Comparison of ENCODE assay signal across 8 cellular contexts in genomic region chr15:45162771-45163507, GRCh38. TPM values are rescaled to one million over a fixed set of nuclear protein-coding genes. Genes with fewer than 3 reads are reported as not detected.
A peak's percentile ranks its signal among the peaks of the same experiment; 100 is the strongest.
DNase-seq lines count a peak whose midpoint lies in the region; ATAC-seq and TF ChIP-seq lines count a peak whose summit lies in the region.

No MANE protein-coding gene starts in this region.

- no peak overlapping the region for H3K4me3 Mint-ChIP-seq in activated T-cell treated with anti-CD3 and anti-CD28 coated beads, Interleukin-2, amount 50 U/mL, for 4 hours
- no peak overlapping the region for H3K4me3 Mint-ChIP-seq in nephron

- POLR2A ChIA-PET in PC-3 (lab: Charles Lee; ENCODE audit: unreplicated experiment), result interaction anchor here (0.5 to 0.9 kb wide), 2 partner anchors 12 to 38 kb away, joined by 3 to 8 read pairs; no protein-coding TSS in a partner anchor

- BruUV-seq in PC-3 (replicated peaks; lab: Mats Ljungman, UMichigan), result no TSS peak

- no peaks in the 10 kb centered on the region for H3K79me2 ChIP-seq in PC-3 (ENCODE audit: low read length)

- peaks cover 3% of the 10 kb centered on the region for H3K36me3 Mint-ChIP-seq in activated T-cell treated with anti-CD3 and anti-CD28 coated beads, Interleukin-2, amount 50 U/mL, for 4 hours (ENCODE audit: insufficient read depth)
- no peaks in the 10 kb centered on the region for H3K36me3 Mint-ChIP-seq in nephron (ENCODE audit: low read depth)

- ATAC-seq in PC-3, result peak; percentile 73
- peak in 1 of 2 donors; percentile 31 for ATAC-seq in activated T-cell treated with anti-CD3 and anti-CD28 coated beads, Interleukin-2, amount 50 U/mL, for 4 hours

- no peaks in the 10 kb centered on the region for H4K20me1 ChIP-seq in PC-3 (ENCODE audit: low read length)

- H3K4me2 ChIP-seq in PC-3 (ENCODE audit: low read length), result peak overlapping the region; percentile 60

- DNase-seq in NCI-H1105 treated with DMSO at 0.1 percent for 48 hours (lab: John Stamatoyannopoulos, UW), result peak; percentile 55
- no peak for DNase-seq in NCI-H1105 (lab: John Stamatoyannopoulos, UW)
- DNase-seq in PC-3, result peak; percentile 84
- DNase-seq in activated T-cell treated with anti-CD3 and anti-CD28 coated beads, Interleukin-2, amount 50 U/mL, for 4 hours, result peak; percentile 56
- peak; percentile 70 for DNase-seq in fibroblast of gingiva (ENCODE audit: low read depth)
- peak; percentile 79 for DNase-seq in stomach

- H3K27ac Mint-ChIP-seq in nephron, result peak overlapping the region; percentile 27 to 95 (median 53)

- no peaks in the 10 kb centered on the region for H3K27me3 ChIP-seq in HUES48 (ENCODE audit: control insufficient read depth, insufficient read depth, low read length)
- H3K27me3 ChIP-seq in PC-3 (ENCODE audit: low read length), result no peaks in the 10 kb centered on the region
- H3K27me3 ChIP-seq in stomach, result no peaks in the 10 kb centered on the region

- 8 to 18% (median 11%) methylated on average over 6 to 7 of the region's 7 CpGs for WGBS in stomach, 5 donors

- H3K9me3 Mint-ChIP-seq in activated T-cell treated with anti-CD3 and anti-CD28 coated beads, Interleukin-2, amount 50 U/mL, for 4 hours, result no peaks in the 10 kb centered on the region
- H3K9me3 Mint-ChIP-seq in nephron, result no peaks in the 10 kb centered on the region

- no peaks in the 10 kb centered on the region for H3F3A ChIP-seq in PC-3 (ENCODE audit: low read length, unreplicated experiment)

- no peaks in the 10 kb centered on the region for H3K9me2 ChIP-seq in PC-3 (replicated peaks; ENCODE audit: low read length)

- H3K9me3 ChIP-seq in HUES48 (ENCODE audit: control insufficient read depth, insufficient read depth, low read length) (no peaks in the 10 kb centered on the region), PC-3 (ENCODE audit: low read length) (no peaks in the 10 kb centered on the region), stomach (no peaks in the 10 kb centered on the region)

- H3K36me3 ChIP-seq in HUES48 (ENCODE audit: control insufficient read depth, insufficient read depth, low read length) (no peaks in the 10 kb centered on the region), PC-3 (ENCODE audit: low read depth, low read length) (no peaks in the 10 kb centered on the region), stomach (peaks cover 0 to 18% (median 2%) of the 10 kb centered on the region in 4 donors)

- intact Hi-C loops in PC-3 (cut with micrococcal nuclease) (loop anchor here (1.0 to 10.0 kb wide), 6 partner anchors 35 to 292 kb away; no protein-coding TSS in a partner anchor), stomach (cut with DNase I; ENCODE audit: low total_unique reads) (no loop called here)

- TF ChIP-seq EP300 in stomach (IDR thresholded peaks at IDR 0.05), result no peak

- peak overlapping the region; percentile 67 for H2AFZ ChIP-seq in PC-3 (ENCODE audit: low read length)

- CTCF ChIA-PET in PC-3 (lab: Charles Lee), result interaction anchor here (0.5 to 2.7 kb wide), 20 partner anchors 15 to 434 kb away, joined by 3 to 36 read pairs (median 4); no protein-coding TSS in a partner anchor

- no peak for TF ChIP-seq POLR2A in stomach (IDR thresholded peaks at IDR 0.05)

- H3K4me1 ChIP-seq in HUES48 (ENCODE audit: control insufficient read depth, insufficient read depth, low read length) (peaks cover 15% of the 10 kb centered on the region), PC-3 (ENCODE audit: insufficient read depth, low read length) (peaks cover 29% of the 10 kb centered on the region), stomach (peaks cover 22 to 40% (median 37%) of the 10 kb centered on the region in 4 donors)

- TF ChIP-seq CTCF in PC-3 (conservative IDR thresholded peaks at IDR 0.05; ENCODE audit: low read depth, low read length) (peak; percentile 97), nephron (IDR thresholded peaks at IDR 0.05; ENCODE audit: unreplicated experiment in 3 of 3) (peak; percentile 76 to 83 (median 82)), stomach (IDR thresholded peaks at IDR 0.05) (peak in 5 of 7 experiments; percentile 58 to 88 (median 80))

- H3K27ac ChIP-seq in HUES48 (ENCODE audit: low read depth, low read length), result peak overlapping the region; percentile 8
- H3K27ac ChIP-seq in PC-3 (ENCODE audit: low read length), result peak overlapping the region; percentile 60
- H3K27ac ChIP-seq in stomach, result peak overlapping the region in 4 of 5 donors; percentile 3 to 69 (median 38)

- H3K4me3 ChIP-seq in HUES48 (ENCODE audit: low read depth, low read length), result no peak overlapping the region
- H3K4me3 ChIP-seq in PC-3 (ENCODE audit: low read length), result no peak overlapping the region; the same call in 1 of the 2 replicates
- H3K4me3 ChIP-seq in stomach, result no peak overlapping the region

- no peak overlapping the region for H3K9ac ChIP-seq in HUES48 (ENCODE audit: low read depth, low read length)
- H3K9ac ChIP-seq in PC-3 (ENCODE audit: low read length), result 0 out of 2 replicates have a peak overlapping the region, but pooled peaks have one; percentile 15

- H3K4me1 Mint-ChIP-seq in activated T-cell treated with anti-CD3 and anti-CD28 coated beads, Interleukin-2, amount 50 U/mL, for 4 hours (ENCODE audit: low read depth), result peaks cover 10% of the 10 kb centered on the region
- H3K4me1 Mint-ChIP-seq in nephron, result peaks cover 10% of the 10 kb centered on the region

- no peaks in the 10 kb centered on the region for H3K27me3 Mint-ChIP-seq in activated T-cell treated with anti-CD3 and anti-CD28 coated beads, Interleukin-2, amount 50 U/mL, for 4 hours (ENCODE audit: low read depth)
- H3K27me3 Mint-ChIP-seq in nephron (ENCODE audit: low read depth), result no peaks in the 10 kb centered on the region

RNA-seq across cellular contexts. Expression of gene SHF, which starts 24.8 kb away (rescaled TPM):
- total RNA-seq in PC-3 (2014; rRNA removed) (1.2 and 2.2 TPM in 2 replicates), stomach (10 to 100 TPM in 1 of 5 donors, 1 to 10 TPM in 3, under 1 TPM in 1; 0.43 to 15.9 (median 7.6) TPM)
- 10 to 100 TPM; 17.5 to 30.5 (median 19.2) TPM for total RNA-seq in activated T-cell treated with anti-CD3 and anti-CD28 coated beads, Interleukin-2, amount 50 U/mL, for 4 hours
- polyA plus RNA-seq in stomach, result 1 to 10 TPM; 4.4 to 7.5 (median 4.8) TPM

RNA-seq across cellular contexts. Expression of gene DUOX1, which starts 33.1 kb away (rescaled TPM):
- total RNA-seq in PC-3 (2014; rRNA removed) (0.29 TPM in 1 of 2 replicates, not detected in the other), stomach (100 to 1,000 TPM in 2 of 5 donors, 10 to 100 TPM in 1, 1 to 10 TPM in 1, not detected in 1; 2.9 to 114 (median 87.8) TPM)
- total RNA-seq in activated T-cell treated with anti-CD3 and anti-CD28 coated beads, Interleukin-2, amount 50 U/mL, for 4 hours, result under 1 TPM; 0.13 to 0.42 (median 0.22) TPM
- polyA plus RNA-seq in stomach, result 10 to 100 TPM; 16.3 to 62.6 (median 32.3) TPM

RNA-seq across cellular contexts. Expression of gene DUOXA1, which starts 33.3 kb away (rescaled TPM):
- total RNA-seq in PC-3 (2014; rRNA removed) (1.3 TPM in 1 of 2 replicates, not detected in the other), stomach (10 to 100 TPM in 3 of 5 donors, 1 to 10 TPM in 1, not detected in 1; 2.4 to 29.6 (median 18.8) TPM)
- under 1 TPM; 0.08 to 0.58 (median 0.24) TPM for total RNA-seq in activated T-cell treated with anti-CD3 and anti-CD28 coated beads, Interleukin-2, amount 50 U/mL, for 4 hours
- 10 to 100 TPM; 26.4 to 96.7 (median 27.1) TPM for polyA plus RNA-seq in stomach

RNA-seq across cellular contexts. Expression of gene DUOXA2, which starts 48.8 kb away (rescaled TPM):
- total RNA-seq in PC-3 (2014; rRNA removed) (not detected in 2 replicates), stomach (100 to 1,000 TPM in 1 of 5 donors, 10 to 100 TPM in 2, 1 to 10 TPM in 1, not detected in 1; 1.3 to 119 (median 28.0) TPM)
- not detected for total RNA-seq in activated T-cell treated with anti-CD3 and anti-CD28 coated beads, Interleukin-2, amount 50 U/mL, for 4 hours
- 10 to 100 TPM in 2 of 3 donors, 1 to 10 TPM in 1; 8.9 to 43.3 (median 25.0) TPM for polyA plus RNA-seq in stomach

RNA-seq across cellular contexts. Expression of gene DUOX2, which starts 49.0 kb away (rescaled TPM):
- not detected in 2 replicates for total RNA-seq in PC-3 (2014; rRNA removed)
- total RNA-seq in activated T-cell treated with anti-CD3 and anti-CD28 coated beads, Interleukin-2, amount 50 U/mL, for 4 hours, result under 1 TPM; 0.05 to 0.11 (median 0.10) TPM
- 100 to 1,000 TPM in 2 of 5 donors, 10 to 100 TPM in 2, 1 to 10 TPM in 1; 1.2 to 445 (median 94.9) TPM for total RNA-seq in stomach
- polyA plus RNA-seq in stomach, result 10 to 100 TPM in 2 of 3 donors, 1 to 10 TPM in 1; 6.4 to 22.9 (median 21.1) TPM

Comparison
In these comparisons a context has a peak if more than half of its experiments do, and no peak if none do; other contexts are left out.
1. H3K27ac ChIP-seq: peak in every context shown above with its lines; median percentile 60 in PC-3; 38 in stomach; 8 in HUES48.